Comparison of ENCODE assay signal across 1 cellular context in the genomic region with DNA sequence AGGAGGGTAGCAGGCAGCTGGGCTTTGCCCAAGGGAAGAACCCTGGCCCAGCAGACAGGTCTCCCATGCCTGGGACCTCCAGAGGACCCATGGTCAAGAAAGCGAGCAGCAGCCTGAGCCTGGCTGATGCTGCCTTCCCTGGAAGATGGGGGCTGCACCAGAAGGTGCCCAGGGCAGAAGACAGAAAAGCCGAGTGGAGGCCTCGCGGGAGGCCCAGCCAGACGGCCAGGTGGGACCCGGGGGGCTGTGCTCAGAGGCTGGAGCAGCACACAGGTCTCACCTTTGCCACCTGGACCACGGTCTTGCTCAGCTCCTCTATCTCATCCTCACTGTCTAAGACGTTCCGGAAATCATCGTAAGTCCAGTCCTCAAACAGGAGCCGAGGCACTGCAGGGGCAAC.
TF ChIP-seq lines count a peak whose summit lies in the region.

No MANE protein-coding gene starts in this region.

TF ChIP-seq in HepG2, 621 proteins besides CTCF, POLR2A, EP300 and RAD21:
- TF ChIP-seq AGO2 (optimal IDR thresholded peaks at IDR 0.05; ENCODE audit: low read depth, low read length), result peak; percentile 2
- no peak for TF ChIP-seq GATAD1 (CRISPR knock-in tag; IDR thresholded peaks at IDR 0.05)
- no peak for TF ChIP-seq REL (CRISPR knock-in tag; conservative IDR thresholded peaks at IDR 0.05)
TF ChIP-seq in HepG2: peak in this region for 1.
